Comparison of ENCODE assay signal across 1 cellular context in the genomic region with DNA sequence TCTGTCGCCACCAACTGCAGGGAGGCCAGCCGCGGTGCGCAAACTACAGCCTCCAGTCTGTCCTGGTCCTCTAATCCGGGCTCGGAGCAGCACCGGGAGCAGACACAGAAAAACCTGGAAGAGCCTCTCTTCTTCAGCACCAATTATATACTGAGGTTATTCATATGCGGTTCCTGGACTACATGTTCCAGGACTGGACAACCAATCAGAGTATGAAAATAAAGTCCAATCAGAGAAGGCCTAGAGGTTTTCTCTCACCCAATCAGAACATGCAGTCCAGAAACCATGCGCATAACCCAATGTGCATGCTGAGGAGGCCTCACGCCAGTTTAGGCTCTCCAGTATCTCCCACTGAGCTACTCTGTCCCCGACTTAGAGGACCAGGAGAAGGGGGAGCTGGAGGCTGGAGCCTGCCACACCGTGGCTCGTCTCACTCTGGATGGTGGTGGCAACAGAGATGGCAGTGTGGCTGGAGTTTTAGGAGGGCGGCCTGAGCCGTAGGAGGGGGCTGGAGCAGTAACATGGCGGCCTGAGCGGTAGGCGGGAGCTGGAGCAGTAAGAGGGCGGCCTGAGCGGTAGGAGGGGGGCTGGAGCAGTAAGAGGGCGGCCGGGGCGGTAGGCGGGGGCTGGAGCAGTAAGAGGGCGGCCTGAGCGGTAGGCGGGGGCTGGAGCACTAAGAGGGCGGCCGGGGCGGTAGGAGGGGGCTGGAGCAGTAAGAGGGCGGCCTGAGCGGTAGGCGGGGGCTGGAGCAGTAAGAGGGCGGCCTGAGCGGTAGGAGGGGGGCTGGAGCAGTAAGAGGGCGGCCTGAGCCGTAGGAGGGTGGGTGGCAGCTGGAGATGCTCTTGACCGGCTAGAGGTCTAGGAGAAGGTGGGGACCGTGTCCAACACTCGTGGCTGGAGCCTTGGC.
TF ChIP-seq lines count a peak whose summit lies in the region.

No MANE protein-coding gene starts in this region.

TF ChIP-seq in GM23338, 12 proteins besides CTCF, POLR2A, EP300 and RAD21 (continued from another document):
- TF ChIP-seq POLR2AphosphoS5 (IDR thresholded peaks at IDR 0.05; ENCODE audit: low read depth), result peak; percentile 94
